In the genomic region with DNA sequence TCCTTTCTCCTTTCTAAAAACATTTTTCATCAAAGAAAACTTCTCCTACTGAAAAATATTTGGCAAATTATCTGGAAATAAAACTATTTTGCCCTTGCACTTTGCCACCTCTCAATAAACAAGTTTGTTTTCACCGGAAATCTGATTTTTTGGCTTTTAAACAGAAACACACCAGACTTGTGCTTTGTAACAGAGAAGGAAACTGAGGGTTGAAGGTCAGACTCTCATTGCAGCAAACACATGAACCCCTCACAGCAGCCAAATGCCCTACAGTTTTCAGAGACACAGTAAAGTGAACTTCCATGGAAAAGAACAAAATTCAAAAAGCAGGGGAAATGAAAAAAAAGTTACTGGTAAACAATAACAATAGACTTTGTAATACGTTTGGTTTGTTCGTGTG, we compare ENCODE assay signal across 15 cellular contexts.
DNase-seq lines count a peak whose midpoint lies in the region; ATAC-seq and TF ChIP-seq lines count a peak whose summit lies in the region.
"Had no signal": no experiment of that assay in that cellular context is flagged by ENCODE, and none has a peak within 500 bp of the region (broad histone marks: within the 10 kb centered on the region; RNA-seq: fewer than 3 reads in every experiment).

No MANE protein-coding gene starts in this region.

- H2AFZ ChIP-seq in OCI-LY3 (ENCODE audit: low read depth, low read length): no peak overlapping the region

- intact Hi-C loops in dorsolateral prefrontal cortex (cut with DNase I): no loop called here

- ATAC-seq in left lobe of liver (peak; percentile 39), GM18907 (IDR thresholded peaks at IDR 0.05; ENCODE audit: unreplicated experiment) (no peak)
- ATAC-seq: A549, PC-3 had no signal

- no peaks in the 10 kb centered on the region for H3K27me3 ChIP-seq in OCI-LY3 (ENCODE audit: low read depth, low read length)
- H3K27me3 ChIP-seq in dorsolateral prefrontal cortex: peaks cover 0 to 11% (median 0%) of the 10 kb centered on the region in 45 donors
- no peaks in the 10 kb centered on the region for H3K27me3 ChIP-seq in rectal smooth muscle tissue (ENCODE audit: control insufficient read depth, insufficient read depth, low read length)
- H3K27me3 ChIP-seq: SJSA1 had no signal

- TF ChIP-seq CTCF in OCI-LY3 (IDR thresholded peaks at IDR 0.05; ENCODE audit: low read depth, low read length) (no peak), dorsolateral prefrontal cortex (IDR thresholded peaks at IDR 0.05 in 54 of 56, conservative IDR thresholded peaks at IDR 0.05 in 2 of 56; ENCODE audit: low read depth in 1 of 56, partially characterized antibody in 56 of 56) (no peak)

- DNase-seq in dorsolateral prefrontal cortex (no peak), left lobe of liver (ENCODE audit: low spot score) (no peak), NCI-H69 (lab: John Stamatoyannopoulos, UW) (no peak), DMS53 treated with DMSO at 0.1 percent for 48 hours (lab: John Stamatoyannopoulos, UW; ENCODE audit: unreplicated experiment) (no peak), DMS79 (lab: John Stamatoyannopoulos, UW) (no peak)
- DNase-seq: C1 segment of cervical spinal cord, GF-D8, NCI-H187, NCI-H526 treated with DMSO at 0.1 percent for 48 hours, PC-3 had no signal

- H3K4me3 ChIP-seq in OCI-LY3 (ENCODE audit: low read length): 0 out of 2 replicates have a peak overlapping the region, but pooled peaks have one; percentile 80
- peak overlapping the region in 24 of 59 donors; percentile 0 to 58 (median 44) for H3K4me3 ChIP-seq in dorsolateral prefrontal cortex
- peak overlapping the region; percentile 15 for H3K4me3 ChIP-seq in rectal smooth muscle tissue (ENCODE audit: low read length)
- H3K4me3 ChIP-seq: A549, SJSA1 had no signal

- H4K20me1 ChIP-seq in OCI-LY3 (ENCODE audit: insufficient read depth, low read length): no peaks in the 10 kb centered on the region

- H3K4me2 ChIP-seq in OCI-LY3 (ENCODE audit: low read length): peak overlapping the region; percentile 94
- H3K4me2 ChIP-seq: A549 had no signal

- H3K9me3 ChIP-seq in OCI-LY3 (ENCODE audit: insufficient read depth, low read length): no peaks in the 10 kb centered on the region
- H3K9me3 ChIP-seq: A549, SJSA1 had no signal

- H3K27ac ChIP-seq in OCI-LY3 (ENCODE audit: low read length) (no peak overlapping the region), dorsolateral prefrontal cortex (peak overlapping the region in 47 of 59 donors; percentile 1 to 85 (median 61)), rectal smooth muscle tissue (ENCODE audit: low read depth, low read length) (peak overlapping the region; percentile 91)
- H3K27ac ChIP-seq: A549, SJSA1 had no signal

- H3K79me2 ChIP-seq in OCI-LY3 (ENCODE audit: low read length): no peaks in the 10 kb centered on the region

- H3K9ac ChIP-seq in OCI-LY3 (ENCODE audit: low read length): no peak overlapping the region
- no peak overlapping the region for H3K9ac ChIP-seq in rectal smooth muscle tissue (ENCODE audit: low read length)

- H3K36me3 ChIP-seq in OCI-LY3 (replicated peaks; ENCODE audit: low read depth, low read length): no peaks in the 10 kb centered on the region
- no peaks in the 10 kb centered on the region for H3K36me3 ChIP-seq in rectal smooth muscle tissue (ENCODE audit: control insufficient read depth, insufficient read depth, low read length)
- H3K36me3 ChIP-seq: SJSA1 had no signal

- H3K4me1 ChIP-seq in OCI-LY3 (ENCODE audit: low read length): peaks cover 13% of the 10 kb centered on the region
- peaks cover 3% of the 10 kb centered on the region for H3K4me1 ChIP-seq in rectal smooth muscle tissue (ENCODE audit: control insufficient read depth, insufficient read depth, low read length)
- H3K4me1 ChIP-seq: A549, SJSA1 had no signal
